In the genomic region with DNA sequence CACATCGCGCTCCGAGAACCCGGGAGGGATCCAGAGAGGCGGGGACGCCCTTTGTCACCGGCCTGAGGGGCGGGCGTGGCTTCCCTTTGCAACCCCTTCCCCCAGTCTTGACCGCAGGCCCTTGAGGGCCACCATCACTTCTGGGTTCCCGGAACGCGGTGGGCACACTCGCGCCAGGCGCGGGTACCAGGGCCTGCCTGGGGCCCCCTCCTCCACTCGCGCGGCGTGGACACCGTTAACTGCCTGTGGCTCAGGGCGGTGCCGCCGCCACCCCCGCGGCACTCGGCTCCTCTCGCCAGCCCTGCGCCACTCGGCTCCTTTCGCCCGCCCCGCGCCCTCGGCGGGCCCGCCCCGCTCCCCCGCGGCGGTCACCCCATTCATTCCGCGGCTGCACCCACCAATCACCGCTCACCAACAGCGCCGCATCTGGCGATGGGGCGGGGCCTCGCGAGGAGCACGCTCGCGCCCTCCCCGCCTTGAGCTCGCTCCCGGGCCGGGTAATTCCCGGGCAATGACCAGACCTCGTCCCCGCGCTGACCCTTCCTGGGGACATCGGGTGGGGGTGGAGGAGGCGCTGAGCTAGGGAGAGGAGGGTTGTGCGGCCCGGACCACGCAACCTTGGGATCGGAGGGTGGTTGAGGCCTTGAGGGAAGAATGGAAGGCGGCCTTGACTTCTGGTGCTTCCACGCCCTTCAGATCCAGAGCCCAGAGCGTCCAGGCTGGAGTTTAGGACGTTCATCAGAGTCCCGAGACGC, we compare ENCODE assay signal across 8 cellular contexts. TPM values are rescaled to one million over a fixed set of nuclear protein-coding genes. Genes with fewer than 3 reads are reported as not detected.
DNase-seq lines count a peak whose midpoint lies in the region; TF ChIP-seq lines count a peak whose summit lies in the region.

No MANE protein-coding gene starts in this region.

- peaks cover 5% of the 10 kb centered on the region for H3K27me3 Mint-ChIP-seq in neural progenitor cell (ENCODE audit: insufficient read depth, low read depth)

- H3K4me3 ChIP-seq in H7 (ENCODE audit: insufficient read depth, low read depth, low read length) (peak overlapping the region; percentile 71), MG63 (peak overlapping the region; percentile 51), foreskin fibroblast (ENCODE audit: low read depth in 1 of 2, low read length in 2 of 2) (peak overlapping the region; percentile 48 to 50), neural progenitor cell (peak overlapping the region; percentile 70), stomach (peak overlapping the region; percentile 58 to 73 (median 65))

- H3K4me3 Mint-ChIP-seq in neural progenitor cell = peak overlapping the region; percentile 86

- H3K9me3 ChIP-seq in MG63 (no peaks in the 10 kb centered on the region), neural progenitor cell (ENCODE audit: low read depth) (no peaks in the 10 kb centered on the region), stomach (no peaks in the 10 kb centered on the region)

- no peaks in the 10 kb centered on the region for H4K20me1 ChIP-seq in neural progenitor cell (ENCODE audit: low read depth)

- TF ChIP-seq POLR2A in stomach (IDR thresholded peaks at IDR 0.05) = no peak

- WGBS in stomach, 5 donors = 0 to 1% (median 1%) methylated on average over 37 to 74 of the region's 74 CpGs

- H3K4me1 Mint-ChIP-seq in neural progenitor cell = peaks cover 43% of the 10 kb centered on the region

- no peaks in the 10 kb centered on the region for H3K27me3 ChIP-seq in H7 (ENCODE audit: control insufficient read depth, insufficient read depth, low read length)
- no peaks in the 10 kb centered on the region for H3K27me3 ChIP-seq in MG63
- peaks cover 21% of the 10 kb centered on the region for H3K27me3 ChIP-seq in neural progenitor cell
- no peaks in the 10 kb centered on the region for H3K27me3 ChIP-seq in stomach

- H3K36me3 ChIP-seq in H7 (replicated peaks; ENCODE audit: control insufficient read depth, insufficient read depth, low read length) (no peaks in the 10 kb centered on the region), MG63 (no peaks in the 10 kb centered on the region), neural progenitor cell (no peaks in the 10 kb centered on the region), stomach (no peaks in the 10 kb centered on the region)

- peak; percentile 5 for TF ChIP-seq EP300 in stomach (IDR thresholded peaks at IDR 0.05)

- H2AFZ ChIP-seq in neural progenitor cell (replicated peaks) = peak overlapping the region; percentile 92

- H3K4me2 ChIP-seq in neural progenitor cell = peak overlapping the region; percentile 88

- H3K36me3 Mint-ChIP-seq in neural progenitor cell = no peaks in the 10 kb centered on the region

- intact Hi-C loops in stomach (cut with DNase I; ENCODE audit: low total_unique reads) = no loop called here

- H3K4me1 ChIP-seq in neural progenitor cell = peaks cover 24% of the 10 kb centered on the region
- peaks cover 10 to 31% (median 22%) of the 10 kb centered on the region in 4 donors for H3K4me1 ChIP-seq in stomach

- no peak overlapping the region for H3K27ac ChIP-seq in neural progenitor cell
- H3K27ac ChIP-seq in stomach = peak overlapping the region; percentile 84 to 97 (median 93)

- H3K27ac Mint-ChIP-seq in neural progenitor cell = peak overlapping the region; percentile 99

- H3K9me3 Mint-ChIP-seq in neural progenitor cell = peaks cover 11% of the 10 kb centered on the region

- in situ Hi-C loops in G401 (cut with HindIII; ENCODE audit: low sequenced_read_pairs) = no loop called here

- DNase-seq in G401 (ENCODE audit: low spot score) (peak; percentile 92), H7 (peak; percentile 98), MG63 (peak; percentile 95), SHP77 (lab: John Stamatoyannopoulos, UW) (peak; percentile 91 to 93), foreskin fibroblast (peak; percentile 98 to 100), neural progenitor cell (ENCODE audit: low spot score) (peak; percentile 97), stomach (peak; percentile 86)
- peak; percentile 60 to 82 (median 71) for DNase-seq in activated naive CD4-positive, alpha-beta T cell (lab: John Stamatoyannopoulos, UW)

- no peaks in the 10 kb centered on the region for H3K79me2 ChIP-seq in neural progenitor cell (ENCODE audit: low read depth)

- H3F3A ChIP-seq in neural progenitor cell (ENCODE audit: low read depth) = peaks cover 24% of the 10 kb centered on the region

- peak overlapping the region; percentile 39 for H3K9ac ChIP-seq in neural progenitor cell

- TF ChIP-seq CTCF in foreskin fibroblast (IDR thresholded peaks at IDR 0.05; ENCODE audit: low read depth, low read length) = no peak
- no peak for TF ChIP-seq CTCF in neural progenitor cell (IDR thresholded peaks at IDR 0.05)
- TF ChIP-seq CTCF in stomach (IDR thresholded peaks at IDR 0.05) = no peak

RNA-seq across cellular contexts. Expression of a gene that starts 10.5 kb away (rescaled TPM):
- 6.6 and 12.2 TPM in 2 replicates for total RNA-seq in G401 (2014; rRNA removed; shearing (Covaris generic))
- total RNA-seq in H7 (2014; rRNA removed; shearing (Covaris generic)) = 76.0 and 103 TPM in 2 replicates
- total RNA-seq in MG63 (2014; rRNA removed; shearing (Covaris generic); ENCODE audit: low replicate concordance) = 12.4 and 13.7 TPM in 2 replicates
- total RNA-seq in neural progenitor cell (ENCODE audit: low replicate concordance) = 137 and 185 TPM in 2 replicates
- 10 to 100 TPM in 4 of 5 donors, 1 to 10 TPM in 1; 2.6 to 57.8 (median 25.4) TPM for total RNA-seq in stomach
- 10 to 100 TPM in 1 of 3 donors, 1 to 10 TPM in 2; 7.2 to 13.5 (median 8.7) TPM for polyA plus RNA-seq in stomach
